In the genomic region with DNA sequence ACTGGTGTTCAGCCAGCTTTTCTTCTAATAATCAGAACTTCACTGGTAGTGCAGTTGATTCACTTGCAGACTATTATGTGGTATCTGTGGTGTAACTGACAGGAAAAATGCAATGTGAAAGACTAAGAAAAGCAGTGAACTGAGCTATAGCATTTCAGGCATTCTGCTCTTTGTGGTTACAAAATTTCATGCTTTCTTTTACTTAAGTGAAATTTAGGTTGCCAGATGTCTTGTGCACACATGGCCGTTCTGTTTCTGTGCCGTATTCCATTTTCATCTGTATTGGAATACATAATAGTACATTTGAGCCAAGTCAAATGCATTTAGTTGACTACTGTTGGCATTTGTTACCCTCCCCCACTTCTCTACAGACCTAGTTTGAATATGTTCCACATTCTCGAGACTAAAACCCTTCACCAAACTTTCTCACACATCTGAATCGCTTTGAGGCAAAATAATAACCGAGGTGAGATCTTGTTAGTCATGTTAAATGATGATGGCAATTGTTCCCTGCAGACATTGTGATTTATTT, we compare ENCODE assay signal across 8 cellular contexts. TPM values are rescaled to one million over a fixed set of nuclear protein-coding genes. Genes with fewer than 3 reads are reported as not detected.
DNase-seq lines count a peak whose midpoint lies in the region; ATAC-seq and TF ChIP-seq lines count a peak whose summit lies in the region.

No MANE protein-coding gene starts in this region.

- TF ChIP-seq CTCF in osteocyte (IDR thresholded peaks at IDR 0.05) = no peak

- CTCF ChIA-PET in activated CD4-positive, alpha-beta T cell treated with anti-CD3 and anti-CD28 coated beads, Interleukin-2, amount 10 ng/mL, durations not matched to agents 7 days and 5 days (lab: Charles Lee) = interaction anchor here (1.0 kb wide), 1 partner anchor 13 kb away, joined by 3 read pairs; no protein-coding TSS in a partner anchor

- H3K4me1 Mint-ChIP-seq in activated CD4-positive, alpha-beta T cell treated with anti-CD3 and anti-CD28 coated beads, Interleukin-2, amount 10 ng/mL, durations not matched to agents 7 days and 5 days = peaks cover 43% of the 10 kb centered on the region
- peaks cover 53% of the 10 kb centered on the region for H3K4me1 Mint-ChIP-seq in osteocyte (ENCODE audit: unreplicated experiment)

- H3K27me3 Mint-ChIP-seq in activated CD4-positive, alpha-beta T cell treated with anti-CD3 and anti-CD28 coated beads, Interleukin-2, amount 10 ng/mL, durations not matched to agents 7 days and 5 days = no peaks in the 10 kb centered on the region
- no peaks in the 10 kb centered on the region for H3K27me3 Mint-ChIP-seq in osteocyte (ENCODE audit: unreplicated experiment)

- H3K36me3 Mint-ChIP-seq in activated CD4-positive, alpha-beta T cell treated with anti-CD3 and anti-CD28 coated beads, Interleukin-2, amount 10 ng/mL, durations not matched to agents 7 days and 5 days (ENCODE audit: low read depth) = peaks cover 22% of the 10 kb centered on the region
- H3K36me3 Mint-ChIP-seq in osteocyte (ENCODE audit: unreplicated experiment) = no peaks in the 10 kb centered on the region

- peak overlapping the region; percentile 28 for H3K4me3 Mint-ChIP-seq in activated CD4-positive, alpha-beta T cell treated with anti-CD3 and anti-CD28 coated beads, Interleukin-2, amount 10 ng/mL, durations not matched to agents 7 days and 5 days
- H3K4me3 Mint-ChIP-seq in osteocyte (ENCODE audit: unreplicated experiment) = no peak overlapping the region

- POLR2A ChIA-PET in activated CD4-positive, alpha-beta T cell treated with anti-CD3 and anti-CD28 coated beads, Interleukin-2, amount 10 ng/mL, durations not matched to agents 7 days and 5 days (lab: Charles Lee) = no interaction called here

- ATAC-seq in HG03060 (IDR thresholded peaks at IDR 0.05; ENCODE audit: low read depth, unreplicated experiment) = peak; percentile 71

- peaks cover 17% of the 10 kb centered on the region for H3K9me3 Mint-ChIP-seq in activated CD4-positive, alpha-beta T cell treated with anti-CD3 and anti-CD28 coated beads, Interleukin-2, amount 10 ng/mL, durations not matched to agents 7 days and 5 days
- H3K9me3 Mint-ChIP-seq in osteocyte (ENCODE audit: unreplicated experiment) = peaks cover 13% of the 10 kb centered on the region

- H3K27ac ChIP-seq in caudate nucleus (ENCODE audit: low read depth, low read length) = no peak overlapping the region

- DNase-seq in activated CD4-positive, alpha-beta T cell treated with anti-CD3 and anti-CD28 coated beads, Interleukin-2, amount 10 ng/mL, durations not matched to agents 7 days and 5 days = peak; percentile 9
- no peak for DNase-seq in activated CD4-positive, alpha-beta T cell treated with anti-CD3 and anti-CD28 coated beads for 1 hour
- DNase-seq in SKM-1 (lab: John Stamatoyannopoulos, UW; ENCODE audit: unreplicated experiment) = peak; percentile 29
- DNase-seq in osteocyte (ENCODE audit: extremely low spot score, unreplicated experiment) = no peak
- no peak for DNase-seq in DMS 273 (lab: John Stamatoyannopoulos, UW; ENCODE audit: unreplicated experiment)
- no peak for DNase-seq in caudate nucleus (lab: John Stamatoyannopoulos, UW)
- no peak for DNase-seq in DMS 273 treated with DMSO at 0.1 percent for 48 hours (lab: John Stamatoyannopoulos, UW)

- peak overlapping the region; percentile 72 for H3K27ac Mint-ChIP-seq in activated CD4-positive, alpha-beta T cell treated with anti-CD3 and anti-CD28 coated beads, Interleukin-2, amount 10 ng/mL, durations not matched to agents 7 days and 5 days
- peak overlapping the region; percentile 61 for H3K27ac Mint-ChIP-seq in osteocyte (ENCODE audit: unreplicated experiment)

RNA-seq across cellular contexts. Expression of a gene that starts 8.2 kb away (rescaled TPM):
- not detected for total RNA-seq in activated CD4-positive, alpha-beta T cell treated with anti-CD3 and anti-CD28 coated beads, Interleukin-2, amount 10 ng/mL, durations not matched to agents 7 days and 5 days
- 0.18 TPM in 1 of 2 replicates, not detected in the other for total RNA-seq in osteocyte

Comparison
In these comparisons a context has a peak if more than half of its experiments do, and no peak if none do; other contexts are left out.
1. DNase-seq: peak in activated CD4-positive, alpha-beta T cell treated with anti-CD3 and anti-CD28 coated beads, Interleukin-2, amount 10 ng/mL, durations not matched to agents 7 days and 5 days (single experiment) and SKM-1 (single experiment); none in activated CD4-positive, alpha-beta T cell treated with anti-CD3 and anti-CD28 coated beads for 1 hour (single experiment), osteocyte (single experiment), DMS 273 (single experiment), caudate nucleus (0 of 61) and DMS 273 treated with DMSO at 0.1 percent for 48 hours (single experiment).